ENCODE assay signal across 12 cellular contexts in genomic region chr5:175694371-175695160, GRCh38. TPM values are rescaled to one million over a fixed set of nuclear protein-coding genes. Genes with fewer than 3 reads are reported as not detected.
A peak's percentile ranks its signal among the peaks of the same experiment; 100 is the strongest.
DNase-seq lines count a peak whose midpoint lies in the region; ATAC-seq and TF ChIP-seq lines count a peak whose summit lies in the region.
"Had no signal": no experiment of that assay in that cellular context is flagged by ENCODE, and none has a peak within 500 bp of the region (broad histone marks: within the 10 kb centered on the region; RNA-seq: fewer than 3 reads in every experiment).

No MANE protein-coding gene starts in this region.

- H3K4me3 ChIP-seq in HL-60 (replicated peaks; ENCODE audit: insufficient read depth, low read length) (no peak overlapping the region), left ventricle myocardium inferior (no peak overlapping the region), skeletal muscle tissue (ENCODE audit: low read length in 3 of 3) (no peak overlapping the region)
- H3K4me3 ChIP-seq: prostate gland had no signal

- no peaks in the 10 kb centered on the region for H3K27me3 ChIP-seq in HL-60 (ENCODE audit: insufficient read depth, poor library complexity, severe bottlenecking)
- no peaks in the 10 kb centered on the region for H3K27me3 ChIP-seq in left ventricle myocardium inferior (ENCODE audit: low read depth)
- peaks cover 2 to 16% (median 6%) of the 10 kb centered on the region in 3 donors for H3K27me3 ChIP-seq in skeletal muscle tissue (ENCODE audit: control insufficient read depth in 3 of 3, insufficient read depth in 3 of 3, low read length in 3 of 3)

- H3K36me3 ChIP-seq in left ventricle myocardium inferior (no peaks in the 10 kb centered on the region), skeletal muscle tissue (ENCODE audit: control insufficient read depth in 3 of 3, insufficient read depth in 3 of 3, low read length in 3 of 3) (no peaks in the 10 kb centered on the region)
- H3K36me3 ChIP-seq: prostate gland had no signal

- no peak for ATAC-seq in HG03571 (IDR thresholded peaks at IDR 0.05; ENCODE audit: unreplicated experiment)

- intact Hi-C loops in left ventricle myocardium inferior (cut with micrococcal nuclease) = no loop called here

- H3K27ac ChIP-seq in HL-60 (replicated peaks) = peak overlapping the region; percentile 88
- peak overlapping the region; percentile 54 for H3K27ac ChIP-seq in left ventricle myocardium inferior (replicated peaks)
- peak overlapping the region; percentile 44 for H3K27ac ChIP-seq in skeletal muscle tissue (ENCODE audit: low read depth, low read length)

- peak; percentile 85 to 88 for DNase-seq in HL-60 (ENCODE audit: low read depth in 1 of 2, low spot score in 1 of 2)
- DNase-seq in SKM-1 (lab: John Stamatoyannopoulos, UW; ENCODE audit: unreplicated experiment) = peak; percentile 92
- DNase-seq in left ventricle myocardium inferior = no peak
- DNase-seq in mucosa of gallbladder (ENCODE audit: low spot score) = no peak
- no peak for DNase-seq in activated CD4-positive, alpha-beta T cell treated with anti-CD3 and anti-CD28 coated beads for 1 hour
- DNase-seq: Caco-2; NCI-H1694; NCI-H774; stimulated activated CD4-positive, alpha-beta T cell treated with anti-CD3 and anti-CD28 coated beads, Interleukin-4, amount 100 ng/mL, for 24 hours had no signal

- no peaks in the 10 kb centered on the region for H3K9me3 ChIP-seq in left ventricle myocardium inferior (replicated peaks)
- no peaks in the 10 kb centered on the region for H3K9me3 ChIP-seq in skeletal muscle tissue (ENCODE audit: control insufficient read depth in 3 of 3, low read length in 3 of 3)
- H3K9me3 ChIP-seq: Caco-2, prostate gland had no signal

- H3K4me1 ChIP-seq in left ventricle myocardium inferior (peaks cover 50% of the 10 kb centered on the region), skeletal muscle tissue (ENCODE audit: control insufficient read depth in 3 of 3, insufficient read depth in 3 of 3, low read length in 3 of 3) (peaks cover 2 to 25% (median 12%) of the 10 kb centered on the region in 3 donors)
- H3K4me1 ChIP-seq: prostate gland had no signal

- H3K9ac ChIP-seq in skeletal muscle tissue (ENCODE audit: low read depth in 1 of 3, low read length in 3 of 3) = no peak overlapping the region

- TF ChIP-seq CTCF in HL-60 (IDR thresholded peaks at IDR 0.05; ENCODE audit: insufficient read depth, low read length) = no peak
- TF ChIP-seq CTCF in left ventricle myocardium inferior (IDR thresholded peaks at IDR 0.05; ENCODE audit: borderline replicate concordance) = no peak

RNA-seq across cellular contexts. Expression of gene HRH2, which starts 36.7 kb away (rescaled TPM):
- total RNA-seq in left ventricle myocardium inferior = 47.7 TPM
- total RNA-seq in skeletal muscle tissue = 1.0 TPM
- total RNA-seq in mucosa of gallbladder = 1.4 TPM
- total RNA-seq: Caco-2 had no signal

Comparison
In these comparisons a context has a peak if more than half of its experiments do, and no peak if none do; other contexts are left out.
1. DNase-seq: peak in HL-60 (2 of 2) and SKM-1 (single experiment); none in left ventricle myocardium inferior (single experiment), mucosa of gallbladder (single experiment) and activated CD4-positive, alpha-beta T cell treated with anti-CD3 and anti-CD28 coated beads for 1 hour (single experiment).
2. RNA of gene HRH2, which starts 36.7 kb away (total RNA-seq): 47.7 TPM in left ventricle myocardium inferior (single experiment); 1.4 TPM in mucosa of gallbladder (single experiment) and 1.0 TPM in skeletal muscle tissue (single experiment); every median in the first group is over 10 times any median in the second.
3. Peak in every context shown above with its lines, with median percentiles within 50 percentile points of each other: H3K27ac ChIP-seq.